In the genomic region with DNA sequence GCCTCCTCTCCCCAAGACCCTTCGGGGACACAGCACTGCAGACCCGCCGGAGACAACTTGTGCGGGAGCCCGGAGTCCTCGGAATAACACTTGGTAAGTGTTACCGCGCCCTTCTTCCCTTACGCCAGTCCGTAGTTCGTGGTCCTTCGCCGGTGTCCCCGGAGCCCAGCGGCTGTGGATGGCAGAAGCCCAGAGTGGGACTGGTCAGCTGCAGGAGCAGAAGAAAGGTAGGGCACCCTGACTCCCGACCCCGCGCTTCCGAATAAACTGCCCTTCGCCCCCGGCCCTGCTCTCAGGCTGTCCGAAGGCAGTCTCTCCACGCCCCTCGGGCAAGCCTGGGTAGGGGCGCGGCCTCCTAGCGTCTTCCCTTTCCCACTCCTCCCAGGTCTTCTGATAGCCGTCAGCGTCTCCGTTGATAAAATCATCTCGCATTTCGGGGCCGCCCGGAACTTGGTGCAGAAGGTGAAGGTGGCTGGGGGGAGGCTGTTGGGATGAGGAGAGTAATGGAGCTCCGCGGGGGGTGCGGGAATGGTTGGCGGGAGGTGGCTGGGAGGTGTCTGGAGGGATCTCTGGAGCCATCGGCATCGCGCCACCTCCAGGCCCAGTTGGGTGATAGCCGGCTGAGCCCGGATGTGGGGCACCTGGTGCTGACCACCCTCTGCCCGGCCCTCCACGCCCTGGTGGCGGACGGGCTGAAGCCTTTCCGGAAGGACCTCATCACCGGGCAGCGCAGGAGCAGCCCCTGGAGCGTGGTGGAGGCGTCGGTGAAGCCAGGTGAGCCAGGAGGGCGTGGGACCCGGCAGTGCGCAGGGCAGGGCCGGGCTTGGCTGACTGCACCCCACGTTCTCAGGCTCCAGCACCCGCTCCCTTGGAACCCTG, we compare ENCODE assay signal across 9 cellular contexts. TPM values are rescaled to one million over a fixed set of nuclear protein-coding genes. Genes with fewer than 3 reads are reported as not detected.
DNase-seq lines count a peak whose midpoint lies in the region; ATAC-seq and TF ChIP-seq lines count a peak whose summit lies in the region.
"Had no signal": no experiment of that assay in that cellular context is flagged by ENCODE, and none has a peak within 500 bp of the region (broad histone marks: within the 10 kb centered on the region; RNA-seq: fewer than 3 reads in every experiment).

No MANE protein-coding gene starts in this region.

- peaks cover 7% of the 10 kb centered on the region for H3K27me3 ChIP-seq in GM23338 (ENCODE audit: insufficient read depth)

- peak; percentile 44 for ATAC-seq in GM23338
- no peak for ATAC-seq in activated naive CD8-positive, alpha-beta T cell treated with anti-CD3 and anti-CD28 coated beads, Interleukin-2, amount 50 U/mL, for 24 hours
- no peak for ATAC-seq in left ventricle myocardium superior
- ATAC-seq in HG02884 (IDR thresholded peaks at IDR 0.05; ENCODE audit: unreplicated experiment) = no peak

- H3K4me3 ChIP-seq in GM23338 = peak overlapping the region; percentile 99

- peak overlapping the region; percentile 95 for H2AFZ ChIP-seq in GM23338

- peaks cover 18% of the 10 kb centered on the region for H3K27me3 Mint-ChIP-seq in GM23338 (ENCODE audit: insufficient read depth, low read depth, poor library complexity)
- no peaks in the 10 kb centered on the region for H3K27me3 Mint-ChIP-seq in activated naive CD8-positive, alpha-beta T cell treated with anti-CD3 and anti-CD28 coated beads, Interleukin-2, amount 50 U/mL, for 24 hours
- H3K27me3 Mint-ChIP-seq in progenitor cell of endocrine pancreas = no peaks in the 10 kb centered on the region

- 0 out of 2 replicates have a peak, but pooled peaks cover 5% of the 10 kb centered on the region for H3K79me2 ChIP-seq in GM23338 (replicated peaks; ENCODE audit: insufficient read depth)

- peaks cover 24% of the 10 kb centered on the region for H3K4me1 ChIP-seq in GM23338 (ENCODE audit: insufficient read depth)

- H3K27ac ChIP-seq in GM23338 (ENCODE audit: low read depth) = peak overlapping the region; percentile 78

- H3K4me2 ChIP-seq in GM23338 = peak overlapping the region; percentile 99

- H3K9me2 ChIP-seq in GM23338 (ENCODE audit: insufficient read depth) = no peaks in the 10 kb centered on the region

- H3K4me3 Mint-ChIP-seq in GM23338 (peak overlapping the region; percentile 95), progenitor cell of endocrine pancreas (ENCODE audit: low read depth) (peak overlapping the region; percentile 88)
- peak overlapping the region; percentile 81 for H3K4me3 Mint-ChIP-seq in activated naive CD8-positive, alpha-beta T cell treated with anti-CD3 and anti-CD28 coated beads, Interleukin-2, amount 50 U/mL, for 24 hours

- no peaks in the 10 kb centered on the region for H3K9me3 Mint-ChIP-seq in GM23338
- no peaks in the 10 kb centered on the region for H3K9me3 Mint-ChIP-seq in activated naive CD8-positive, alpha-beta T cell treated with anti-CD3 and anti-CD28 coated beads, Interleukin-2, amount 50 U/mL, for 24 hours
- no peaks in the 10 kb centered on the region for H3K9me3 Mint-ChIP-seq in progenitor cell of endocrine pancreas (ENCODE audit: low read depth)

- H3K27ac Mint-ChIP-seq in GM23338 (peak overlapping the region; percentile 68; the same call in 1 of the 2 replicates), progenitor cell of endocrine pancreas (peak overlapping the region; percentile 91)
- H3K27ac Mint-ChIP-seq in activated naive CD8-positive, alpha-beta T cell treated with anti-CD3 and anti-CD28 coated beads, Interleukin-2, amount 50 U/mL, for 24 hours = peak overlapping the region; percentile 56

- no peaks in the 10 kb centered on the region; the same call in 1 of the 2 replicates for H4K20me1 ChIP-seq in GM23338 (replicated peaks; ENCODE audit: insufficient read depth)

- H3F3A ChIP-seq in GM23338 (replicated peaks; ENCODE audit: low read depth) = peaks cover 26% of the 10 kb centered on the region

- intact Hi-C loops in left ventricle myocardium superior (cut with micrococcal nuclease) = loop anchor here (10.0 kb wide), 1 partner anchor 50 kb away; a partner anchor contains a TSS

- TF ChIP-seq CTCF in GM23338 (conservative IDR thresholded peaks at IDR 0.05; ENCODE audit: low read depth in 2 of 2) (peak; percentile 53 to 67), progenitor cell of endocrine pancreas (IDR thresholded peaks at IDR 0.05; ENCODE audit: unreplicated experiment) (peak; percentile 58)

- DNase-seq in CD1c-positive myeloid dendritic cell (ENCODE audit: extremely low spot score) = peak; percentile 40
- peak; percentile 94 for DNase-seq in GM23338 (ENCODE audit: low spot score)
- DNase-seq in NCI-H510A (lab: John Stamatoyannopoulos, UW) = peak; percentile 76
- peak; percentile 33 for DNase-seq in activated naive CD8-positive, alpha-beta T cell treated with anti-CD3 and anti-CD28 coated beads, Interleukin-2, amount 50 U/mL, for 24 hours
- peak; percentile 73 for DNase-seq in left ventricle myocardium superior
- DNase-seq in progenitor cell of endocrine pancreas (ENCODE audit: low spot score, unreplicated experiment) = peak; percentile 44
- no peak for DNase-seq in KG1 (lab: John Stamatoyannopoulos, UW)

- peaks cover 22% of the 10 kb centered on the region for H3K36me3 Mint-ChIP-seq in GM23338 (ENCODE audit: low read depth)
- H3K36me3 Mint-ChIP-seq in activated naive CD8-positive, alpha-beta T cell treated with anti-CD3 and anti-CD28 coated beads, Interleukin-2, amount 50 U/mL, for 24 hours (ENCODE audit: low read depth) = peaks cover 8% of the 10 kb centered on the region
- peaks cover 2% of the 10 kb centered on the region for H3K36me3 Mint-ChIP-seq in progenitor cell of endocrine pancreas (ENCODE audit: insufficient read depth)

- H3K36me3 ChIP-seq in GM23338 (ENCODE audit: insufficient read depth) = peaks cover 16% of the 10 kb centered on the region

- H3K4me1 Mint-ChIP-seq in GM23338 (peaks cover 31% of the 10 kb centered on the region), progenitor cell of endocrine pancreas (ENCODE audit: low read depth) (peaks cover 27% of the 10 kb centered on the region)
- H3K4me1 Mint-ChIP-seq in activated naive CD8-positive, alpha-beta T cell treated with anti-CD3 and anti-CD28 coated beads, Interleukin-2, amount 50 U/mL, for 24 hours = peaks cover 33% of the 10 kb centered on the region

TF ChIP-seq in GM23338, 12 proteins besides CTCF, POLR2A, EP300 and RAD21 (continues in another document):
- 0 out of 2 replicates have a peak, but pooled peaks have one; percentile 15 for TF ChIP-seq NANOG (IDR thresholded peaks at IDR 0.05; ENCODE audit: borderline replicate concordance)

RNA-seq across cellular contexts. Expression of a gene that starts 4.3 kb away (rescaled TPM):
- total RNA-seq in GM23338 (2014; rRNA removed; shearing (Covaris generic)) = 57.6 and 87.7 TPM in 2 replicates
- 48.2 and 53.4 TPM in 2 replicates for polyA plus RNA-seq in GM23338 (2016; fragmentation: Nextera tagmentation; extraction: Ambion mirVana)
- 22.0 TPM for total RNA-seq in left ventricle myocardium superior
- total RNA-seq in progenitor cell of endocrine pancreas = 37.3 and 37.4 TPM in 2 replicates

RNA-seq across cellular contexts. Expression of a gene that starts 16.3 kb away (rescaled TPM):
- 274 and 287 TPM in 2 replicates for total RNA-seq in GM23338 (2014; rRNA removed; shearing (Covaris generic))
- 366 and 373 TPM in 2 replicates for polyA plus RNA-seq in GM23338 (2016; fragmentation: Nextera tagmentation; extraction: Ambion mirVana)
- total RNA-seq in left ventricle myocardium superior (78.4 TPM), progenitor cell of endocrine pancreas (232 and 261 TPM in 2 replicates)

RNA-seq across cellular contexts. Expression of a gene that starts 23.7 kb away (rescaled TPM):
- 3.3 and 3.7 TPM in 2 replicates for total RNA-seq in GM23338 (2014; rRNA removed; shearing (Covaris generic))
- polyA plus RNA-seq in GM23338 (2016; fragmentation: Nextera tagmentation; extraction: Ambion mirVana) = 1.5 and 2.0 TPM in 2 replicates
- total RNA-seq in left ventricle myocardium superior (not detected), progenitor cell of endocrine pancreas (0.16 and 0.57 TPM in 2 replicates)
- total RNA-seq: T-helper 2 cell treated with Interferon-gamma antibody and Interleukin-4, amounts not matched to agents 100 ng/mL and 5 ng/mL, for 36 hours had no signal

RNA-seq across cellular contexts. Expression of a gene that starts 47.7 kb away (rescaled TPM):
- 3.5 and 4.9 TPM in 2 replicates for total RNA-seq in GM23338 (2014; rRNA removed; shearing (Covaris generic))
- polyA plus RNA-seq in GM23338 (2016; fragmentation: Nextera tagmentation; extraction: Ambion mirVana) = 3.4 and 4.6 TPM in 2 replicates
- total RNA-seq in left ventricle myocardium superior (1.5 TPM), progenitor cell of endocrine pancreas (13.6 and 15.6 TPM in 2 replicates)

RNA-seq across cellular contexts. Expression of a gene that starts 51.7 kb away (rescaled TPM):
- total RNA-seq in GM23338 (2014; rRNA removed; shearing (Covaris generic)) = 40.4 and 54.6 TPM in 2 replicates
- 23.9 and 27.2 TPM in 2 replicates for polyA plus RNA-seq in GM23338 (2016; fragmentation: Nextera tagmentation; extraction: Ambion mirVana)
- 18.9 TPM for total RNA-seq in left ventricle myocardium superior
- 102 and 106 TPM in 2 replicates for total RNA-seq in progenitor cell of endocrine pancreas
